In the genomic region with DNA sequence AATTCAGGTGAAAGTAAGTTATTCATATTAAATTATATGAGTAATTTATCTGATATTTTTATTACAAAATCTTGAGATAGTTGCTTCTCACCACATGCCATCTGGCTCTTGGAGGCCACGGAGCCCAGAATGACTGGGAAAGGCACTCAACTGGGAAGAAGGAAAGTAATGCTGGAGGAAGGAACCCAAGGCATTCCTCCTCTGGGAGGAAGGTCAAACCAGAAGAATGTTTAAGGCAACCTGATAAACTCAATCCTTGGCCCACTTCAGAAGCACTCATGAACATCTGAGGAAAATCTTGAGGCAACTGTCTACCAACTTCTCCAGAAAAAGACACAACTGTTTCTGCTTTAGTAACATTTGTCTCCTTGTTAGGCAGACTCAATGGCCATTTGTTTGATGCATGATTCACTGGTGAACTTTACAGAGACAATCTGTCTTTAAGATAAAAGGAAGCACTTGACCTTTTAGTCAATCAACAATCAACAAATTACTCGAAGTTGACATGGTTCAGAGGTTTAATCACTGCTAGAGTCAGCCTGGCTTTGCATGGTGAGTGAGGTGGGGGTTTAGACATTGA, we compare ENCODE assay signal across 18 cellular contexts.
DNase-seq lines count a peak whose midpoint lies in the region; ATAC-seq, FAIRE-seq and TF ChIP-seq lines count a peak whose summit lies in the region.
"Had no signal": no experiment of that assay in that cellular context is flagged by ENCODE, and none has a peak within 500 bp of the region (broad histone marks: within the 10 kb centered on the region; RNA-seq: fewer than 3 reads in every experiment).

No MANE protein-coding gene starts in this region.

- H3K14ac ChIP-seq in mesenchymal stem cell (ENCODE audit: low read length in 2 of 2) = no peak overlapping the region

- no peaks in the 10 kb centered on the region for H3K36me3 ChIP-seq in GM23248 (ENCODE audit: low read depth)
- no peaks in the 10 kb centered on the region for H3K36me3 ChIP-seq in astrocyte (ENCODE audit: insufficient read depth, low read length)
- no peaks in the 10 kb centered on the region for H3K36me3 ChIP-seq in mesenchymal stem cell (ENCODE audit: control insufficient read depth in 1 of 2, insufficient read depth in 2 of 2, low read depth in 1 of 2, low read length in 2 of 2)
- no peaks in the 10 kb centered on the region for H3K36me3 ChIP-seq in PC-9 (ENCODE audit: low read depth)
- H3K36me3 ChIP-seq: MG63 had no signal

- H2BK120ac ChIP-seq in mesenchymal stem cell (ENCODE audit: low read depth, low read length) = no peak overlapping the region

- H3K27ac ChIP-seq in GM23248 (no peak overlapping the region), astrocyte (ENCODE audit: low read depth, low read length) (no peak overlapping the region), mesenchymal stem cell (ENCODE audit: low read length, poor library complexity, severe bottlenecking) (no peak overlapping the region), PC-9 (no peak overlapping the region)

- no peak overlapping the region for H3K23ac ChIP-seq in mesenchymal stem cell (ENCODE audit: low read length in 2 of 2)

- H2AFZ ChIP-seq in GM23248 (no peak overlapping the region), astrocyte (ENCODE audit: low read depth, low read length) (no peak overlapping the region), mesenchymal stem cell (ENCODE audit: low read depth, low read length) (no peak overlapping the region), PC-9 (no peak overlapping the region)

- no peak overlapping the region for H4K8ac ChIP-seq in mesenchymal stem cell (ENCODE audit: low read length)

- H3K4ac ChIP-seq in mesenchymal stem cell (ENCODE audit: low read depth in 1 of 2, low read length in 2 of 2) = no peak overlapping the region

- H3K9me3 ChIP-seq in GM23248 (ENCODE audit: low read depth) (no peaks in the 10 kb centered on the region), astrocyte (ENCODE audit: insufficient read depth, low read depth, low read length) (no peaks in the 10 kb centered on the region), mesenchymal stem cell (ENCODE audit: control insufficient read depth, low read length) (peaks cover 3% of the 10 kb centered on the region), PC-9 (ENCODE audit: insufficient read depth, low read depth) (no peaks in the 10 kb centered on the region)
- H3K9me3 ChIP-seq: MG63 had no signal

- no peak overlapping the region for H3K4me3 Mint-ChIP-seq in astrocyte (ENCODE audit: unreplicated experiment)
- H3K4me3 Mint-ChIP-seq: CD14-positive monocyte had no signal

- H3K79me1 ChIP-seq in mesenchymal stem cell (replicated peaks; ENCODE audit: low read length, poor library complexity, severe bottlenecking) = no peaks in the 10 kb centered on the region

- no peak overlapping the region for H2BK12ac ChIP-seq in mesenchymal stem cell (ENCODE audit: low read length in 2 of 2)

- intact Hi-C loops in PC-9 (cut with micrococcal nuclease; ENCODE audit: unreplicated experiment) = no loop called here

- H2BK15ac ChIP-seq in mesenchymal stem cell (ENCODE audit: low read depth, poor library complexity, severe bottlenecking) = no peak overlapping the region

- peak overlapping the region; percentile 41 for H3K27ac Mint-ChIP-seq in astrocyte (ENCODE audit: unreplicated experiment)

- H3K27me3 ChIP-seq in GM23248 (replicated peaks; ENCODE audit: insufficient read depth) (no peaks in the 10 kb centered on the region), astrocyte (ENCODE audit: insufficient read depth, low read length) (no peaks in the 10 kb centered on the region), mesenchymal stem cell (ENCODE audit: control insufficient read depth in 1 of 2, insufficient read depth in 1 of 2, low read length in 2 of 2) (no peaks in the 10 kb centered on the region), PC-9 (ENCODE audit: insufficient read depth, low read depth) (no peaks in the 10 kb centered on the region)
- H3K27me3 ChIP-seq: MG63 had no signal

- H3K27me3 Mint-ChIP-seq in astrocyte (ENCODE audit: low read depth, unreplicated experiment) = no peaks in the 10 kb centered on the region

- CTCF ChIA-PET in PC-9 (lab: Charles Lee) = no interaction called here

- DNase-seq in AG10803 (ENCODE audit: low read depth) (peak; percentile 67), GM23248 (peak; percentile 7), astrocyte (ENCODE audit: low read depth) (peak; percentile 18), mesenchymal stem cell (peak; percentile 42), NCI-H1417 treated with DMSO at 0.1 percent for 48 hours (lab: John Stamatoyannopoulos, UW) (no peak), PC-9 (no peak), omental fat pad (ENCODE audit: low spot score) (no peak)
- DNase-seq: COR-L47, HCEC 1CT, MG63, NCI-H1092, NCI-H1694, NCI-H524, SHP77 treated with DMSO at 0.1 percent for 48 hours had no signal

- POLR2A ChIA-PET in PC-9 (lab: Charles Lee; ENCODE audit: unreplicated experiment) = no interaction called here

- H3K9me2 ChIP-seq in GM23248 (ENCODE audit: insufficient read depth) (no peaks in the 10 kb centered on the region), PC-9 (ENCODE audit: insufficient read depth) (no peaks in the 10 kb centered on the region)

- TF ChIP-seq CTCF in AG10803 (conservative IDR thresholded peaks at IDR 0.05; ENCODE audit: low read length) (no peak), astrocyte (IDR thresholded peaks at IDR 0.05; ENCODE audit: insufficient read depth, low read depth, low read length) (no peak), PC-9 (conservative IDR thresholded peaks at IDR 0.05) (no peak), omental fat pad (IDR thresholded peaks at IDR 0.05) (no peak)

- H4K91ac ChIP-seq in mesenchymal stem cell (ENCODE audit: low read length) = no peak overlapping the region

- H2AK5ac ChIP-seq in mesenchymal stem cell (ENCODE audit: low read length, severe bottlenecking) = no peak overlapping the region

- no peak overlapping the region for H3K18ac ChIP-seq in mesenchymal stem cell (ENCODE audit: low read depth in 1 of 2, low read length in 2 of 2)

- H2BK5ac ChIP-seq in mesenchymal stem cell (ENCODE audit: low read depth, low read length, poor library complexity, severe bottlenecking) = no peak overlapping the region

- H3K36me3 Mint-ChIP-seq in astrocyte (ENCODE audit: low read depth, unreplicated experiment) = no peaks in the 10 kb centered on the region
- H3K36me3 Mint-ChIP-seq: CD14-positive monocyte had no signal

- H3F3A ChIP-seq in GM23248 (ENCODE audit: insufficient read depth) = no peaks in the 10 kb centered on the region
- H3F3A ChIP-seq in PC-9 (ENCODE audit: insufficient read depth, low read depth) = no peaks in the 10 kb centered on the region

- H3K79me2 ChIP-seq in GM23248 (ENCODE audit: insufficient read depth) (no peaks in the 10 kb centered on the region), astrocyte (ENCODE audit: insufficient read depth, low read length) (no peaks in the 10 kb centered on the region), PC-9 (ENCODE audit: low read depth) (no peaks in the 10 kb centered on the region)

- no peak for ATAC-seq in omental fat pad (ENCODE audit: low FRiP score)
- no peak for ATAC-seq in GM18517 (IDR thresholded peaks at IDR 0.05; ENCODE audit: unreplicated experiment)
- ATAC-seq: HepG2 had no signal

- no peak overlapping the region for H3K4me2 ChIP-seq in GM23248 (ENCODE audit: unreplicated experiment)
- H3K4me2 ChIP-seq in astrocyte (ENCODE audit: low read length) = no peak overlapping the region
- no peak overlapping the region for H3K4me2 ChIP-seq in mesenchymal stem cell (ENCODE audit: low read length, poor library complexity, severe bottlenecking)
- no peak overlapping the region for H3K4me2 ChIP-seq in PC-9

- FAIRE-seq in astrocyte (lab: Jason Lieb, UNC) = no peak
- FAIRE-seq: A204.1, HepG2 had no signal

- peaks cover 13% of the 10 kb centered on the region for H3K9me3 Mint-ChIP-seq in astrocyte (ENCODE audit: unreplicated experiment)

- H4K20me1 ChIP-seq in GM23248 (ENCODE audit: insufficient read depth) (no peaks in the 10 kb centered on the region), astrocyte (ENCODE audit: insufficient read depth, low read length) (no peaks in the 10 kb centered on the region), PC-9 (ENCODE audit: insufficient read depth) (no peaks in the 10 kb centered on the region)

- WGBS in GM23248 (ENCODE audit: low coverage in 1 of 2, low lambda C conversion rate in 2 of 2, missing lambda C conversion rate in 2 of 2), 2 experiments = 37% methylated on average over 2 of the region's 2 CpGs
- WGBS in mesenchymal stem cell = 19% methylated on average over 2 of the region's 2 CpGs

- H3K4me3 ChIP-seq in AG10803 (ENCODE audit: low read length) (no peak overlapping the region), GM23248 (no peak overlapping the region), astrocyte (ENCODE audit: insufficient read depth, low read depth, low read length) (no peak overlapping the region), mesenchymal stem cell (ENCODE audit: insufficient read depth in 1 of 2, low read depth in 1 of 2, low read length in 2 of 2) (no peak overlapping the region), PC-9 (no peak overlapping the region)
- H3K4me3 ChIP-seq: MG63 had no signal

- H3K4me1 ChIP-seq in GM23248 (ENCODE audit: insufficient read depth) = no peaks in the 10 kb centered on the region
- H3K4me1 ChIP-seq in astrocyte (ENCODE audit: insufficient read depth, low read length) = no peaks in the 10 kb centered on the region
- no peaks in the 10 kb centered on the region for H3K4me1 ChIP-seq in mesenchymal stem cell (ENCODE audit: control insufficient read depth, insufficient read depth, low read depth, low read length)
- H3K4me1 ChIP-seq in PC-9 (replicated peaks; ENCODE audit: insufficient read depth) = no peaks in the 10 kb centered on the region

- in situ Hi-C loops in GM23248 (cut with MboI) = no loop called here

- no TSS peak for BruUV-seq in PC-9 (replicated peaks; lab: Mats Ljungman, UMichigan)

- H3K9ac ChIP-seq in GM23248 = no peak overlapping the region
- no peak overlapping the region for H3K9ac ChIP-seq in astrocyte (ENCODE audit: low read length)
- no peak overlapping the region for H3K9ac ChIP-seq in mesenchymal stem cell (ENCODE audit: low read length)

- H3K4me1 Mint-ChIP-seq in astrocyte (ENCODE audit: low read depth, unreplicated experiment) = peaks cover 8% of the 10 kb centered on the region
- H3K4me1 Mint-ChIP-seq: CD14-positive monocyte had no signal

Comparison
In these comparisons a context has a peak if more than half of its experiments do, and no peak if none do; other contexts are left out.
1. DNase-seq: peak in AG10803 (single experiment), GM23248 (single experiment), astrocyte (single experiment) and mesenchymal stem cell (single experiment); none in NCI-H1417 treated with DMSO at 0.1 percent for 48 hours (single experiment), PC-9 (0 of 2) and omental fat pad (single experiment).